In genomic region chr22:20868225-20868944, GRCh38 we compare ENCODE assay signal across 16 cellular contexts. TPM values are rescaled to one million over a fixed set of nuclear protein-coding genes. Genes with fewer than 3 reads are reported as not detected.
DNase-seq lines count a peak whose midpoint lies in the region; ATAC-seq and TF ChIP-seq lines count a peak whose summit lies in the region.
"Had no signal": no experiment of that assay in that cellular context is flagged by ENCODE, and none has a peak within 500 bp of the region (broad histone marks: within the 10 kb centered on the region; RNA-seq: fewer than 3 reads in every experiment).

No MANE protein-coding gene starts in this region.

- intact Hi-C loops in right cardiac atrium (cut with DNase I): loop anchor here in 1 of 4 donors (10.0 kb wide), 1 partner anchor 116 kb away; the partner anchor contains the start of gene LZTR1
- intact Hi-C loops in ovary (cut with DNase I): loop anchor here in 1 of 4 donors (10.0 kb wide), 1 partner anchor 146 kb away; the partner anchor contains the start of gene P2RX6

- DNase-seq in right atrium auricular region (ENCODE audit: low spot score) (no peak), right cardiac atrium (no peak), foreskin fibroblast (peak; percentile 27 to 71), ovary (no peak), WERI-Rb-1 (no peak), NCI-H1092 treated with DMSO at 0.1 percent for 48 hours (lab: John Stamatoyannopoulos, UW) (no peak), Ammon's horn (ENCODE audit: low spot score) (no peak)
- DNase-seq: activated CD4-positive, alpha-beta T cell treated with anti-CD3 and anti-CD28 coated beads for 1 hour; effector CD4-positive, alpha-beta T cell; EL; NCI-H524 treated with DMSO at 0.1 percent for 48 hours; occipital lobe; Peyer's patch; T-helper 1 cell had no signal

- 72% methylated on average over 5 of the region's 5 CpGs for WGBS in right cardiac atrium
- WGBS in ovary, 3 donors: 60 to 66% (median 61%) methylated on average over 5 of the region's 5 CpGs

- TF ChIP-seq EP300 in ovary (IDR thresholded peaks at IDR 0.05): no peak

- H3K4me1 ChIP-seq in right atrium auricular region (peaks cover 0 to 31% of the 10 kb centered on the region in 2 donors), right cardiac atrium (ENCODE audit: control insufficient read depth, insufficient read depth, low read length) (peaks cover 6% of the 10 kb centered on the region), ovary (ENCODE audit: insufficient read depth) (peaks cover 15% of the 10 kb centered on the region)

- TF ChIP-seq POLR2A in ovary (IDR thresholded peaks at IDR 0.05): no peak

- peaks cover 14% of the 10 kb centered on the region for H3K36me3 ChIP-seq in right atrium auricular region
- H3K36me3 ChIP-seq in ovary: no peaks in the 10 kb centered on the region
- H3K36me3 ChIP-seq in WERI-Rb-1: peaks cover 25% of the 10 kb centered on the region

- TF ChIP-seq CTCF in right atrium auricular region (IDR thresholded peaks at IDR 0.05) (no peak), foreskin fibroblast (IDR thresholded peaks at IDR 0.05; ENCODE audit: low read depth, low read length) (no peak), ovary (IDR thresholded peaks at IDR 0.05) (no peak), WERI-Rb-1 (IDR thresholded peaks at IDR 0.05; ENCODE audit: low read depth, low read length) (no peak)

- no peaks in the 10 kb centered on the region for H3K9me3 ChIP-seq in right atrium auricular region
- H3K9me3 ChIP-seq in right cardiac atrium (ENCODE audit: control insufficient read depth, low read length): no peaks in the 10 kb centered on the region
- H3K9me3 ChIP-seq in ovary: no peaks in the 10 kb centered on the region
- H3K9me3 ChIP-seq in WERI-Rb-1 (ENCODE audit: severe bottlenecking): no peaks in the 10 kb centered on the region
- H3K9me3 ChIP-seq: BLaER1, Peyer's patch had no signal

- H3K27ac ChIP-seq in right atrium auricular region: peak overlapping the region; percentile 77 to 80
- no peak overlapping the region for H3K27ac ChIP-seq in right cardiac atrium (ENCODE audit: low read length)
- H3K27ac ChIP-seq in ovary: peak overlapping the region; percentile 44 to 51
- H3K27ac ChIP-seq in WERI-Rb-1: no peak overlapping the region
- H3K27ac ChIP-seq: BLaER1 had no signal

- H3K4me3 ChIP-seq in right atrium auricular region (no peak overlapping the region), right cardiac atrium (ENCODE audit: low read length) (no peak overlapping the region), foreskin fibroblast (ENCODE audit: low read depth in 1 of 2, low read length in 2 of 2) (no peak overlapping the region), ovary (no peak overlapping the region), WERI-Rb-1 (ENCODE audit: low read depth, low read length) (no peak overlapping the region)
- H3K4me3 ChIP-seq: BLaER1, Peyer's patch had no signal

- H3K27me3 ChIP-seq in right atrium auricular region (no peaks in the 10 kb centered on the region), right cardiac atrium (ENCODE audit: control insufficient read depth, insufficient read depth) (no peaks in the 10 kb centered on the region), ovary (no peaks in the 10 kb centered on the region), WERI-Rb-1 (ENCODE audit: insufficient read depth, low read depth, severe bottlenecking) (no peaks in the 10 kb centered on the region)
- H3K27me3 ChIP-seq: BLaER1, Peyer's patch had no signal

- ATAC-seq in right cardiac atrium: no peak
- ATAC-seq in activated CD4-positive, CD25-positive, alpha-beta regulatory T cell treated with anti-CD3 and anti-CD28 coated beads, Interleukin-2, amount 50 U/mL, for 24 hours: no peak

RNA-seq across cellular contexts. Expression of gene SNAP29, which starts 9.6 kb away (rescaled TPM):
- total RNA-seq in right atrium auricular region: 10 to 100 TPM; 20.8 to 26.0 TPM
- 10 to 100 TPM; 25.1 to 27.8 (median 26.5) TPM for total RNA-seq in right cardiac atrium
- polyA plus RNA-seq in right cardiac atrium: 18.8 TPM
- total RNA-seq in ovary: 10 to 100 TPM; 12.1 to 25.1 (median 22.9) TPM
- 10 to 100 TPM; 12.0 to 58.6 TPM for polyA plus RNA-seq in ovary

RNA-seq across cellular contexts. Expression of gene PI4KA, which starts 9.8 kb away (rescaled TPM):
- total RNA-seq in right atrium auricular region (10 to 100 TPM; 46.7 to 55.1 TPM), right cardiac atrium (10 to 100 TPM; 50.9 to 61.9 (median 53.2) TPM), ovary (10 to 100 TPM; 50.0 to 97.6 (median 66.7) TPM)
- polyA plus RNA-seq in right cardiac atrium (31.3 TPM), ovary (10 to 100 TPM; 30.6 to 36.9 TPM)

RNA-seq across cellular contexts. Expression of gene CRKL, which starts 48.8 kb away (rescaled TPM):
- total RNA-seq in right atrium auricular region (10 to 100 TPM; 46.7 to 53.7 TPM), right cardiac atrium (10 to 100 TPM; 50.5 to 53.7 (median 52.0) TPM), ovary (10 to 100 TPM; 42.8 to 71.5 (median 58.0) TPM)
- polyA plus RNA-seq in right cardiac atrium (20.8 TPM), ovary (10 to 100 TPM; 22.7 to 51.5 TPM)

Comparison
In these comparisons a context has a peak if more than half of its experiments do, and no peak if none do; other contexts are left out.
1. H3K27ac ChIP-seq: peak in right atrium auricular region (2 of 2) and ovary (2 of 2); none in right cardiac atrium (single experiment) and WERI-Rb-1 (single experiment).
2. DNase-seq: peak in foreskin fibroblast (2 of 2); none in right atrium auricular region (single experiment), right cardiac atrium (0 of 3), ovary (0 of 5), WERI-Rb-1 (single experiment), NCI-H1092 treated with DMSO at 0.1 percent for 48 hours (single experiment) and Ammon's horn (single experiment).